ENCODE assay signal across 19 cellular contexts in genomic region chr7:155988421-155988820, GRCh38.
"Had no signal": no experiment of that assay in that cellular context is flagged by ENCODE, and none has a peak within 500 bp of the region (broad histone marks: within the 10 kb centered on the region; RNA-seq: fewer than 3 reads in every experiment).

No MANE protein-coding gene starts in this region.

- H3K9me3 ChIP-seq: lower lobe of right lung, uterus had no signal

- H3K4me3 ChIP-seq: lower lobe of right lung, tibial artery, uterus had no signal

- H3K27ac ChIP-seq: lower lobe of right lung, parathyroid adenoma, tibial artery, uterus, WERI-Rb-1 had no signal

- H3K4me1 ChIP-seq: lower lobe of right lung, parathyroid adenoma, tibial artery, uterus had no signal

- ATAC-seq: activated CD8-positive, alpha-beta T cell treated with anti-CD3 and anti-CD28 coated beads for 36 hours; activated naive CD4-positive, alpha-beta T cell treated with anti-CD3 and anti-CD28 coated beads, Interleukin-2, amount 50 U/mL, for 72 hours; activated T-cell treated with anti-CD3 and anti-CD28 coated beads, Interleukin-2, amount 50 U/mL, for 4 hours; left colon; lower lobe of right lung; natural killer cell had no signal

- H3K36me3 ChIP-seq: lower lobe of right lung, tibial artery, uterus, WERI-Rb-1 had no signal

- H3K27me3 ChIP-seq: tibial artery, uterus had no signal

- H3K9ac ChIP-seq: parathyroid adenoma had no signal

- DNase-seq: activated CD8-positive, alpha-beta memory T cell treated with anti-CD3 and anti-CD28 coated beads, Interleukin-2, amount 50 U/mL, for 4 hours; activated CD8-positive, alpha-beta T cell treated with anti-CD3 and anti-CD28 coated beads for 36 hours; activated T-cell treated with anti-CD3 and anti-CD28 coated beads, Interleukin-2, amount 50 U/mL, for 4 hours; dermis blood vessel endothelial cell; effector memory CD4-positive, alpha-beta T cell; left colon; lower lobe of right lung; natural killer cell; stimulated activated CD4-positive, alpha-beta T cell treated with anti-CD3 and anti-CD28 coated beads, Interleukin-12 subunit alpha, Interleukin-12 subunit beta, amount 100 ng/mL, for 4 hours; stimulated activated CD4-positive, alpha-beta T cell treated with anti-CD3 and anti-CD28 coated beads, Interleukin-1b, Interleukin-23, amount 100 ng/mL, for 48 hours; stimulated activated CD8-positive, alpha-beta memory T cell treated with anti-CD3 and anti-CD28 coated beads, Interleukin-4, amount 100 ng/mL, for 48 hours; stimulated activated naive CD4-positive, alpha-beta T cell; SW 1271; T-helper 2 cell; tibial artery; uterus; WERI-Rb-1 had no signal

- H2AFZ ChIP-seq: parathyroid adenoma had no signal
